Comparison of ENCODE assay signal across 17 cellular contexts in genomic region chr4:61837395-61837794, GRCh38.
"Had no signal": no experiment of that assay in that cellular context is flagged by ENCODE, and none has a peak within 500 bp of the region (broad histone marks: within the 10 kb centered on the region; RNA-seq: fewer than 3 reads in every experiment).

No MANE protein-coding gene starts in this region.

- H3K9ac ChIP-seq: parathyroid adenoma had no signal

- H3K36me3 ChIP-seq: right lobe of liver, suprapubic skin, thyroid gland had no signal

- H3K27me3 ChIP-seq: foreskin keratinocyte, right lobe of liver, suprapubic skin, thyroid gland had no signal

- DNase-seq: effector memory CD4-positive, alpha-beta T cell; foreskin keratinocyte; kidney; left cardiac atrium; left ventricle myocardium superior; midbrain; naive B cell; psoas muscle; retina; right lobe of liver; stimulated activated CD4-positive, alpha-beta T cell treated with anti-CD3 and anti-CD28 coated beads, Interleukin-4, amount 100 ng/mL, for 1 hour; stimulated activated CD8-positive, alpha-beta memory T cell treated with anti-CD3 and anti-CD28 coated beads, Interleukin-4, amount 100 ng/mL, for 48 hours; stimulated activated naive CD8-positive, alpha-beta T cell treated with anti-CD3 and anti-CD28 coated beads, Interleukin-15, Interleukin-2, amounts not matched to agents 100 U/mL and 50 U/mL, for 24 hours; thyroid gland had no signal

- H3K4me1 ChIP-seq: foreskin keratinocyte, parathyroid adenoma, psoas muscle, right lobe of liver, suprapubic skin, thyroid gland had no signal

- H3K9me3 ChIP-seq: right lobe of liver, suprapubic skin, thyroid gland had no signal

- H3K4me3 ChIP-seq: lung, psoas muscle, right lobe of liver, suprapubic skin, thyroid gland had no signal

- H3K27ac ChIP-seq: foreskin keratinocyte, parathyroid adenoma, psoas muscle, right lobe of liver, suprapubic skin, thyroid gland had no signal
